22 cellular contexts compared by ENCODE assay signal in the genomic region with DNA sequence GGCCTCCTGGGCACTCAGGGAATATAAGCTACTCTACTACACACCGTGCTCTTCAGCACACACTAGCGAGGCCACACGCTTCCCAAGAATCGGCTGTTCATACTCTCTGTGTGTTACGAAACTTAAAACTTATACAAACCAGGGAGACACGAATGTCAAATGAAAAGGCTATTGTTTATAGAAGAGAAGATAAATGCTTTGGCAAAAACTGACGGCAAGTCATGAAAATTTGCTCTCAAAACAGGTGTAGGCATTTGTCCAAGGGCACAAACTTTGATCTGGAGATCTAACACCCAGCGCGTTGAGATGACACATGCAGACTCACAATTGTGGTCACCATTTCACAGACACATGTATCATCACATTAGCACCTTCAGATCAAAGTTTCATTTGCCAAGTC. TPM values are rescaled to one million over a fixed set of nuclear protein-coding genes. Genes with fewer than 3 reads are reported as not detected.
DNase-seq lines count a peak whose midpoint lies in the region; ATAC-seq, FAIRE-seq and TF ChIP-seq lines count a peak whose summit lies in the region.
"Had no signal": no experiment of that assay in that cellular context is flagged by ENCODE, and none has a peak within 500 bp of the region (broad histone marks: within the 10 kb centered on the region; RNA-seq: fewer than 3 reads in every experiment).

No MANE protein-coding gene starts in this region.

- H3K4me3 Mint-ChIP-seq in activated T-cell treated with anti-CD3 and anti-CD28 coated beads, Interleukin-2, amount 50 U/mL, for 24 hours, result no peak overlapping the region
- H3K4me3 Mint-ChIP-seq in activated T-helper 17 cell treated with anti-CD3 and anti-CD28 coated beads, Interleukin-2, amount 50 U/mL, for 72 hours, result no peak overlapping the region
- no peak overlapping the region for H3K4me3 Mint-ChIP-seq in naive thymus-derived CD4-positive, alpha-beta T cell
- H3K4me3 Mint-ChIP-seq: CD8-positive, alpha-beta T cell; H9 had no signal

- peaks cover 0 to 6% (median 0%) of the 10 kb centered on the region in 3 donors for H3K4me1 ChIP-seq in pancreas
- H3K4me1 ChIP-seq in naive thymus-derived CD4-positive, alpha-beta T cell (ENCODE audit: control insufficient read depth in 2 of 2, insufficient read depth in 2 of 2, low read length in 2 of 2), result no peaks in the 10 kb centered on the region
- H3K4me1 ChIP-seq: A549 had no signal

- FAIRE-seq in GM12892 (lab: Jason Lieb, UNC), result peak; percentile 56
- no peak for FAIRE-seq in pancreas (lab: Jason Lieb, UNC)
- FAIRE-seq: A549, GM12878, GM19239 had no signal

- peaks cover 75% of the 10 kb centered on the region for H3K36me3 Mint-ChIP-seq in activated T-cell treated with anti-CD3 and anti-CD28 coated beads, Interleukin-2, amount 50 U/mL, for 24 hours (ENCODE audit: low read depth)
- H3K36me3 Mint-ChIP-seq in activated T-helper 17 cell treated with anti-CD3 and anti-CD28 coated beads, Interleukin-2, amount 50 U/mL, for 72 hours (ENCODE audit: low read depth), result peaks cover 90% of the 10 kb centered on the region
- peaks cover 0 to 45% (median 8%) of the 10 kb centered on the region in 5 donors for H3K36me3 Mint-ChIP-seq in naive thymus-derived CD4-positive, alpha-beta T cell

- peaks cover 21% of the 10 kb centered on the region for H3K4me1 Mint-ChIP-seq in activated T-cell treated with anti-CD3 and anti-CD28 coated beads, Interleukin-2, amount 50 U/mL, for 24 hours (ENCODE audit: low read depth)
- H3K4me1 Mint-ChIP-seq in activated T-helper 17 cell treated with anti-CD3 and anti-CD28 coated beads, Interleukin-2, amount 50 U/mL, for 72 hours, result peaks cover 9% of the 10 kb centered on the region
- H3K4me1 Mint-ChIP-seq in naive thymus-derived CD4-positive, alpha-beta T cell, result peaks cover 3 to 13% (median 9%) of the 10 kb centered on the region in 7 donors
- H3K4me1 Mint-ChIP-seq: H9 had no signal

- H3K9me3 Mint-ChIP-seq in activated T-cell treated with anti-CD3 and anti-CD28 coated beads, Interleukin-2, amount 50 U/mL, for 24 hours, result no peaks in the 10 kb centered on the region
- no peaks in the 10 kb centered on the region for H3K9me3 Mint-ChIP-seq in activated T-helper 17 cell treated with anti-CD3 and anti-CD28 coated beads, Interleukin-2, amount 50 U/mL, for 72 hours
- H3K9me3 Mint-ChIP-seq in naive thymus-derived CD4-positive, alpha-beta T cell, result peaks cover 0 to 1% (median 0%) of the 10 kb centered on the region in 11 donors
- H3K9me3 Mint-ChIP-seq: CD8-positive, alpha-beta T cell; H9 had no signal

- no peak overlapping the region for H3K27ac ChIP-seq in pancreas
- H3K27ac ChIP-seq in naive thymus-derived CD4-positive, alpha-beta T cell (ENCODE audit: low read depth, low read length), result no peak overlapping the region
- H3K27ac ChIP-seq: A549; BLaER1 treated with 17β-estradiol and CSF1 and Interleukin-3, amounts not matched to agents 10 nM and 100 nM; HL-60 had no signal

- CTCF ChIA-PET in naive thymus-derived CD4-positive, alpha-beta T cell (lab: Charles Lee), result no interaction called here

- intact Hi-C loops in pancreas (cut with DNase I), result no loop called here
- intact Hi-C loops in naive thymus-derived CD4-positive, alpha-beta T cell (cut with micrococcal nuclease), result no loop called here

- H3K27ac Mint-ChIP-seq in activated T-cell treated with anti-CD3 and anti-CD28 coated beads, Interleukin-2, amount 50 U/mL, for 24 hours, result peak overlapping the region; percentile 69
- H3K27ac Mint-ChIP-seq in activated T-helper 17 cell treated with anti-CD3 and anti-CD28 coated beads, Interleukin-2, amount 50 U/mL, for 72 hours, result no peak overlapping the region
- H3K27ac Mint-ChIP-seq in naive thymus-derived CD4-positive, alpha-beta T cell, result no peak overlapping the region
- H3K27ac Mint-ChIP-seq: CD8-positive, alpha-beta T cell had no signal

- H3K4me3 ChIP-seq in pancreas, result no peak overlapping the region
- H3K4me3 ChIP-seq in naive thymus-derived CD4-positive, alpha-beta T cell (ENCODE audit: low read length), result no peak overlapping the region
- H3K4me3 ChIP-seq: A549; BLaER1 treated with 17β-estradiol and CSF1 and Interleukin-3, amounts not matched to agents 10 nM and 100 nM; GM12878 had no signal

- H3K36me3 ChIP-seq in pancreas, result peaks cover 0 to 10% (median 4%) of the 10 kb centered on the region in 3 donors
- H3K36me3 ChIP-seq in naive thymus-derived CD4-positive, alpha-beta T cell (ENCODE audit: control insufficient read depth in 2 of 3, insufficient read depth in 3 of 3, low read length in 3 of 3), result peaks cover 8 to 34% (median 13%) of the 10 kb centered on the region in 3 experiments

- no peak for TF ChIP-seq POLR2A in GM12892 (IDR thresholded peaks at IDR 0.05; ENCODE audit: low read depth, low read length)

- WGBS in pancreas, 2 donors, result 23 to 33% methylated on average over 9 of the region's 9 CpGs

- POLR2A ChIA-PET in naive thymus-derived CD4-positive, alpha-beta T cell (lab: Charles Lee), result no interaction called here

- H3K27me3 Mint-ChIP-seq in activated T-cell treated with anti-CD3 and anti-CD28 coated beads, Interleukin-2, amount 50 U/mL, for 24 hours, result no peaks in the 10 kb centered on the region
- H3K27me3 Mint-ChIP-seq in activated T-helper 17 cell treated with anti-CD3 and anti-CD28 coated beads, Interleukin-2, amount 50 U/mL, for 72 hours, result no peaks in the 10 kb centered on the region
- no peaks in the 10 kb centered on the region for H3K27me3 Mint-ChIP-seq in naive thymus-derived CD4-positive, alpha-beta T cell

- no peak for DNase-seq in activated T-cell treated with anti-CD3 and anti-CD28 coated beads, Interleukin-2, amount 50 U/mL, for 24 hours
- no peak for DNase-seq in activated T-cell treated with anti-CD3 and anti-CD28 coated beads, Interleukin-2, amount 50 U/mL, for 1 hour
- DNase-seq in GM12892 (ENCODE audit: insufficient read length), result no peak
- DNase-seq in pancreas, result no peak
- no peak for DNase-seq in SKM-1 (lab: John Stamatoyannopoulos, UW; ENCODE audit: unreplicated experiment)
- no peak for DNase-seq in naive thymus-derived CD4-positive, alpha-beta T cell
- DNase-seq: CD8-positive, alpha-beta T cell; DMS53; EL; H9; IMR-90; NCI-H1417 treated with DMSO at 0.1 percent for 48 hours; NCI-H187 treated with DMSO at 0.1 percent for 48 hours; NCI-H226; NCI-H524; NCI-H82 had no signal

- H3K9me3 ChIP-seq in pancreas, result no peaks in the 10 kb centered on the region
- H3K9me3 ChIP-seq in naive thymus-derived CD4-positive, alpha-beta T cell (ENCODE audit: control insufficient read depth in 2 of 3, low read length in 3 of 3), result no peaks in the 10 kb centered on the region
- H3K9me3 ChIP-seq: A549; BLaER1 treated with 17β-estradiol and CSF1 and Interleukin-3, amounts not matched to agents 10 nM and 100 nM had no signal

- ATAC-seq in activated T-helper 17 cell treated with anti-CD3 and anti-CD28 coated beads, Interleukin-2, amount 50 U/mL, for 72 hours (replicated peaks), result peak; percentile 42
- peak in 3 of 4 donors; percentile 32 to 64 (median 42) for ATAC-seq in pancreas
- ATAC-seq in naive thymus-derived CD4-positive, alpha-beta T cell, result no peak
- ATAC-seq: A549; CD8-positive, alpha-beta T cell; GM12878 had no signal

- H3K27me3 ChIP-seq in pancreas, result no peaks in the 10 kb centered on the region
- no peaks in the 10 kb centered on the region for H3K27me3 ChIP-seq in naive thymus-derived CD4-positive, alpha-beta T cell (ENCODE audit: control insufficient read depth in 2 of 2, insufficient read depth in 2 of 2, low read length in 2 of 2)
- H3K27me3 ChIP-seq: BLaER1 treated with 17β-estradiol and CSF1 and Interleukin-3, amounts not matched to agents 10 nM and 100 nM had no signal

- TF ChIP-seq CTCF in pancreas (IDR thresholded peaks at IDR 0.05), result no peak

RNA-seq across cellular contexts. Expression of a gene that starts 46.1 kb away (rescaled TPM):
- 76.5 TPM for polyA plus RNA-seq in GM12892 (2012; ENCODE audit: missing spikeins)
- total RNA-seq in activated T-helper 17 cell treated with anti-CD3 and anti-CD28 coated beads, Interleukin-2, amount 50 U/mL, for 72 hours, result 100 to 1,000 TPM; 107 to 209 TPM
- 10 to 100 TPM; 24.3 to 30.6 (median 26.0) TPM for total RNA-seq in pancreas
- polyA plus RNA-seq in pancreas, result 10 to 100 TPM; 14.9 to 26.4 TPM
- 100 to 1,000 TPM in 2 of 5 experiments, 10 to 100 TPM in 3; 74.7 to 107 (median 83.9) TPM for total RNA-seq in naive thymus-derived CD4-positive, alpha-beta T cell
- polyA plus RNA-seq in naive thymus-derived CD4-positive, alpha-beta T cell, result 10 to 100 TPM; 34.8 to 39.1 TPM
